In the genomic region with DNA sequence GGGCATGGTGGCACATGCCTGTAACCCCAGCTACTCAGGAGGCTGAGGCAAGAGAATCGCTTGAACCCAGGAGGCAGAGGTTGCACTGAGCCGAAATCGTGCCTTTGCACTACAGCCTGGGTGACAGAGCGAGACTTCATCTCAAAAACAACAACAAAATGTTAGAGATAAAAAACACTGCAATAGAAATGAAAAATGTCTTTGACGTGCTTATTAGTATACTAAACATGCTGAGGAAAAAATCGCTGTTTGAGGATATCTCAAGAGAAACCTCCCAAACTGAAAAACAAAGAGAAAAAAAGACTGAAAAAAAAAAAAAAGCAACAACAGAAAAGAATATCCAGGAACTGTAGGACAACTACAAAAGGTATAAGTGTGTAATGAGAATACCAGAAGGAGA, we compare ENCODE assay signal across 33 cellular contexts.
"Had no signal": no experiment of that assay in that cellular context is flagged by ENCODE, and none has a peak within 500 bp of the region (broad histone marks: within the 10 kb centered on the region; RNA-seq: fewer than 3 reads in every experiment).

No MANE protein-coding gene starts in this region.

- H3K27ac ChIP-seq: adrenal gland, body of pancreas, brain microvascular endothelial cell, breast epithelium, VCaP had no signal

- ATAC-seq: activated CD8-positive, alpha-beta T cell treated with anti-CD3 and anti-CD28 coated beads for 36 hours; activated naive CD4-positive, alpha-beta T cell treated with anti-CD3 and anti-CD28 coated beads, Interleukin-2, amount 50 U/mL, for 72 hours; activated T-cell treated with anti-CD3 and anti-CD28 coated beads, Interleukin-2, amount 50 U/mL, for 4 hours; activated T-cell treated with anti-CD3 and anti-CD28 coated beads, Interleukin-2, amount 50 U/mL, for 72 hours; activated T-helper 17 cell treated with anti-CD3 and anti-CD28 coated beads, Interleukin-2, amount 50 U/mL, for 72 hours; body of pancreas had no signal

- H3K4me1 ChIP-seq: adrenal gland, body of pancreas, breast epithelium had no signal

- H3K36me3 ChIP-seq: adrenal gland, brain microvascular endothelial cell, breast epithelium had no signal

- H3K4me3 ChIP-seq: adrenal gland, body of pancreas, breast epithelium had no signal

- H3K27me3 ChIP-seq: adrenal gland, body of pancreas, brain microvascular endothelial cell, breast epithelium had no signal

- DNase-seq: activated B cell treated with CpG ODN at 0.5 μM for 24 hours; activated CD4-positive, alpha-beta memory T cell treated with anti-CD3 and anti-CD28 coated beads for 36 hours; activated CD4-positive, alpha-beta T cell treated with anti-CD3 and anti-CD28 coated beads for 4 hours; activated CD4-positive, alpha-beta T cell treated with anti-CD3 and anti-CD28 coated beads, Interleukin-2, amount 10 ng/mL, durations not matched to agents 24 days and 14 days; activated CD4-positive, alpha-beta T cell treated with anti-CD3 and anti-CD28 coated beads, Interleukin-2, amount 50 U/mL, for 1 hour; activated CD4-positive, alpha-beta T cell treated with anti-CD3 and anti-CD28 coated beads, Interleukin-2, amount 50 U/mL, for 4 hours; activated CD4-positive, CD25-positive, alpha-beta regulatory T cell treated with anti-CD3 and anti-CD28 coated beads, Interleukin-2, amount 50 U/mL, for 72 hours; activated CD8-positive, alpha-beta memory T cell treated with anti-CD3 and anti-CD28 coated beads, Interleukin-2, amount 50 U/mL, for 4 hours; activated CD8-positive, alpha-beta T cell treated with anti-CD3 and anti-CD28 coated beads for 36 hours; activated effector memory CD4-positive, alpha-beta T cell treated with anti-CD3 and anti-CD28 coated beads, Interleukin-2, amount 50 U/mL, for 16 hours; activated gamma-delta T cell treated with Interleukin-2 at 50 U/mL for 16 hours; activated naive CD4-positive, alpha-beta T cell; activated naive CD4-positive, alpha-beta T cell treated with anti-CD3 and anti-CD28 coated beads for 36 hours; activated naive CD4-positive, alpha-beta T cell treated with anti-CD3 and anti-CD28 coated beads, Interleukin-2, amount 50 U/mL, for 16 hours; activated naive CD8-positive, alpha-beta T cell treated with anti-CD3 and anti-CD28 coated beads for 36 hours; activated T-cell treated with anti-CD3 and anti-CD28 coated beads for 4 hours; activated T-cell treated with anti-CD3 and anti-CD28 coated beads, Interleukin-2, amount 50 U/mL, for 1 hour; activated T-cell treated with anti-CD3 and anti-CD28 coated beads, Interleukin-2, amount 50 U/mL, for 4 hours; activated T-cell treated with anti-CD3 and anti-CD28 coated beads, Interleukin-2, amount 50 U/mL, for 72 hours; adrenal gland; amniotic stem cell; aorta; body of pancreas; brain microvascular endothelial cell; central memory CD4-positive, alpha-beta T cell; T-helper 2 cell; T-helper 9 cell had no signal

- H3K9me3 ChIP-seq: body of pancreas had no signal

- FAIRE-seq: astrocyte, TTC549 had no signal
